Comparison of ENCODE assay signal across 31 cellular contexts in genomic region chr1:86466986-86467385, GRCh38. TPM values are rescaled to one million over a fixed set of nuclear protein-coding genes. Genes with fewer than 3 reads are reported as not detected.
DNase-seq lines count a peak whose midpoint lies in the region; ATAC-seq, FAIRE-seq and TF ChIP-seq lines count a peak whose summit lies in the region.
"Had no signal": no experiment of that assay in that cellular context is flagged by ENCODE, and none has a peak within 500 bp of the region (broad histone marks: within the 10 kb centered on the region; RNA-seq: fewer than 3 reads in every experiment).

No MANE protein-coding gene starts in this region.

- H3K4me1 ChIP-seq in K562 (replicated peaks in 1 of 2; ENCODE audit: control insufficient read depth in 2 of 2, insufficient read depth in 2 of 2, low read length in 2 of 2) (no peaks in the 10 kb centered on the region; a peak in 1 of 5 replicates), foreskin keratinocyte (no peaks in the 10 kb centered on the region)
- H3K4me1 ChIP-seq: esophagus squamous epithelium, left ventricle myocardium inferior, right atrium auricular region, spleen, tibial nerve had no signal

- ATAC-seq in K562: peak; percentile 70
- peak; percentile 85 for ATAC-seq in foreskin keratinocyte
- ATAC-seq: activated CD4-positive, alpha-beta T cell treated with anti-CD3 and anti-CD28 coated beads for 36 hours; activated naive CD4-positive, alpha-beta T cell treated with anti-CD3 and anti-CD28 coated beads, Interleukin-2, amount 50 U/mL, for 72 hours; effector memory CD8-positive, alpha-beta T cell; stimulated activated naive CD8-positive, alpha-beta T cell treated with anti-CD3 and anti-CD28 coated beads, Interleukin-15, Interleukin-2, amounts not matched to agents 100 U/mL and 50 U/mL, for 24 hours had no signal

- H3K27me3 ChIP-seq in K562 (ENCODE audit: control insufficient read depth in 2 of 2, insufficient read depth in 2 of 2, low read length in 2 of 2) (no peaks in the 10 kb centered on the region; a peak in 1 of 5 replicates), foreskin keratinocyte (no peaks in the 10 kb centered on the region)
- H3K27me3 ChIP-seq: esophagus squamous epithelium, ovary, right atrium auricular region, tibial nerve had no signal

- 0 out of 2 replicates have a peak, but pooled peaks cover 7% of the 10 kb centered on the region for H3K9me3 ChIP-seq in K562 (replicated peaks; ENCODE audit: control insufficient read depth, insufficient read depth, low read depth, low read length)
- H3K9me3 ChIP-seq: esophagus squamous epithelium, left ventricle myocardium inferior, ovary, right atrium auricular region, spleen, tibial nerve had no signal

- H3K4me3 ChIP-seq in K562: no peak overlapping the region
- H3K4me3 ChIP-seq: esophagus squamous epithelium, left ventricle myocardium inferior, ovary, right atrium auricular region, spleen, tibial nerve had no signal

- BruUV-seq in K562 (replicated peaks; lab: Mats Ljungman, UMichigan): no TSS peak

- DNase-seq in AG08395 (ENCODE audit: low spot score) (peak; percentile 30), LHCN-M2 (ENCODE audit: low read depth) (peak; percentile 5), K562 (ENCODE audit: extremely low read depth in 1 of 4, low spot score in 3 of 4) (no peak), foreskin keratinocyte (peak in 1 of 2 donors; percentile 12), iPS-NIHi11 (ENCODE audit: low spot score) (no peak), glomerular visceral epithelial cell (ENCODE audit: extremely low spot score) (no peak), NCI-H345 treated with DMSO at 0.1 percent for 48 hours (lab: John Stamatoyannopoulos, UW; ENCODE audit: unreplicated experiment) (no peak)
- no peak for DNase-seq in effector CD8-positive, alpha-beta T cell (lab: John Stamatoyannopoulos, UW)
- DNase-seq: 8988T; activated CD4-positive, alpha-beta T cell treated with anti-CD3 and anti-CD28 coated beads for 36 hours; activated T-cell treated with anti-CD3 and anti-CD28 coated beads, Interleukin-2, amount 50 U/mL, for 48 hours; effector memory CD8-positive, alpha-beta T cell; esophagus squamous epithelium; GOT3; left ventricle myocardium inferior; midbrain; NCI-H1694 treated with DMSO at 0.1 percent for 48 hours; NCI-H345; NCI-H82; ovary; SHP77; spleen; stimulated activated CD4-positive, alpha-beta T cell treated with anti-CD3 and anti-CD28 coated beads, Interleukin-4, amount 100 ng/mL, for 4 hours; stimulated activated naive CD8-positive, alpha-beta T cell treated with anti-CD3 and anti-CD28 coated beads, Interleukin-15, Interleukin-2, amounts not matched to agents 100 U/mL and 50 U/mL, for 24 hours; SW 1271 had no signal

- H3K36me3 ChIP-seq in K562 (ENCODE audit: control insufficient read depth, insufficient read depth, low read length): no peaks in the 10 kb centered on the region
- H3K36me3 ChIP-seq: esophagus squamous epithelium, left ventricle myocardium inferior, ovary, right atrium auricular region, spleen, tibial nerve had no signal

- no peak for TF ChIP-seq CTCF in K562 (IDR thresholded peaks at IDR 0.05 in 2 of 3, conservative IDR thresholded peaks at IDR 0.05 in 1 of 3; ENCODE audit: insufficient read depth in 2 of 3, low read depth in 1 of 3, low read length in 3 of 3)
- TF ChIP-seq CTCF in foreskin keratinocyte (conservative IDR thresholded peaks at IDR 0.05): no peak

- TF ChIP-seq POLR2A in K562 (conservative IDR thresholded peaks at IDR 0.05): no peak

- FAIRE-seq in K562 (lab: Jason Lieb, UNC): no peak
- FAIRE-seq: TTC549 had no signal

- in situ Hi-C loops in K562 (cut with MboI): no loop called here

- H3K27ac ChIP-seq in K562 (ENCODE audit: extremely low read depth, low read depth, low read length): no peak overlapping the region
- no peak overlapping the region for H3K27ac ChIP-seq in foreskin keratinocyte
- H3K27ac ChIP-seq: esophagus squamous epithelium, left ventricle myocardium inferior, ovary, right atrium auricular region, spleen, tibial nerve had no signal

- intact Hi-C loops in K562 (cut with micrococcal nuclease): no loop called here

- 28% methylated on average over 3 of the region's 4 CpGs for WGBS in K562 (ENCODE audit: insufficient coverage, low coverage, missing lambda C conversion rate)

- CTCF ChIA-PET in K562 (lab: Yijun Ruan, JAX; ENCODE audit: low intra/inter-chr PET ratio): no interaction called here

- H4K20me1 ChIP-seq in K562 (replicated peaks; ENCODE audit: control insufficient read depth, insufficient read depth, low read length): no peaks in the 10 kb centered on the region

- POLR2A ChIA-PET in K562 (lab: Yijun Ruan, JAX): no interaction called here

- no peak for TF ChIP-seq EP300 in K562 (IDR thresholded peaks at IDR 0.05; ENCODE audit: low read length)

- no peak for TF ChIP-seq RAD21 in K562 (CRISPR knock-in tag; conservative IDR thresholded peaks at IDR 0.05 in 1 of 2, IDR thresholded peaks at IDR 0.05 in 1 of 2)

- no peak overlapping the region for H2AFZ ChIP-seq in K562 (ENCODE audit: low read depth, low read length)

- H3K79me2 ChIP-seq in K562 (ENCODE audit: control insufficient read depth, insufficient read depth, low read length): no peaks in the 10 kb centered on the region

- no peak overlapping the region for H3K9ac ChIP-seq in K562 (ENCODE audit: insufficient read depth in 1 of 2, low read depth in 2 of 2, low read length in 2 of 2)

- H3K9me1 ChIP-seq in K562 (ENCODE audit: control insufficient read depth, insufficient read depth, low read length): no peaks in the 10 kb centered on the region

- no peak overlapping the region for H3K4me2 ChIP-seq in K562 (ENCODE audit: insufficient read depth, low read length)

TF ChIP-seq in K562, 482 proteins besides CTCF, POLR2A, EP300 and RAD21 (continues in another document):
- no peak for TF ChIP-seq CHAMP1 (IDR thresholded peaks at IDR 0.05)

RNA-seq across cellular contexts. Expression of gene CLCA1, which starts 1.7 kb away (rescaled TPM):
- total RNA-seq in LHCN-M2 (2014; rRNA removed) (not detected in 2 replicates), K562 (2014; rRNA removed) (not detected in 2 replicates), K562 (2014; rRNA removed; fragmentation: Illumina TruSeq; extraction: Trizol) (not detected in 2 replicates), K562 (2015; rRNA removed; fragmentation: Illumina TruSeq; extraction: Trizol) (not detected in 2 replicates), K562 (2021) (0.04 and 0.22 TPM in 2 replicates), foreskin keratinocyte (not detected in 2 replicates)
- not detected for polyA plus RNA-seq in LHCN-M2 (2012)
- 0.09 TPM in 1 of 2 replicates, not detected in the other for total RNA-seq in K562 (2011; cell fraction: chromatin; rRNA removed; ENCODE audit: low replicate concordance)
- total RNA-seq in K562 (2011; cell fraction: nucleolus; rRNA removed): 0.13 and 0.17 TPM in 2 replicates
- total RNA-seq in K562 (2011; cell fraction: nucleoplasm; rRNA removed): not detected in 2 replicates
- polyA plus RNA-seq in K562 (2011; rRNA removed) (0.03 and 0.08 TPM in 2 replicates), K562 (2014; fragmentation: Illumina TruSeq; extraction: Trizol) (0.08 TPM in 1 of 2 replicates, not detected in the other), K562 (2014; fragmentation: Nextera tagmentation; extraction: Ambion mirVana) (under 1 TPM in 1 of 2 experiments, not detected in 1; 0.03 TPM), K562 (2014; rRNA removed) (not detected in 2 replicates), foreskin keratinocyte (not detected in 2 replicates)
- polyA plus RNA-seq in K562 (2011; cell fraction: cytosol; rRNA removed): 0.03 TPM in 1 of 2 replicates, not detected in the other
- 0.09 TPM in 1 of 2 replicates, not detected in the other for polyA plus RNA-seq in K562 (2011; cell fraction: nucleus; rRNA removed)
- 0.07 TPM in 1 of 2 replicates, not detected in the other for polyA plus RNA-seq in K562 (2012)
- 0.09 and 0.11 TPM in 2 replicates for polyA minus RNA-seq in K562 (2011; rRNA and poly(A)+ RNA removed)
- polyA minus RNA-seq in K562 (2011; cell fraction: cytosol; rRNA and poly(A)+ RNA removed): not detected in 2 replicates
- not detected in 2 replicates for polyA minus RNA-seq in K562 (2011; cell fraction: nucleus; rRNA and poly(A)+ RNA removed)
- total RNA-seq: activated CD4-positive, alpha-beta T cell treated with anti-CD3 and anti-CD28 coated beads for 36 hours; activated naive CD4-positive, alpha-beta T cell treated with anti-CD3 and anti-CD28 coated beads, Interleukin-2, amount 50 U/mL, for 72 hours; esophagus squamous epithelium; natural killer cell treated with Interleukin-12 subunit alpha and Interleukin-12 subunit beta and Interleukin-15 and Interleukin-18, amount 100 ng/mL, for 72 hours; OCI-LY7; right atrium auricular region; spleen; tibial nerve had no signal
- polyA plus RNA-seq: ovary had no signal

RNA-seq across cellular contexts. Expression of gene CLCA2, which starts 43.0 kb away (rescaled TPM):
- total RNA-seq in LHCN-M2 (2014; rRNA removed) (0.23 and 0.26 TPM in 2 replicates), K562 (2014; rRNA removed) (not detected in 2 replicates), K562 (2014; rRNA removed; fragmentation: Illumina TruSeq; extraction: Trizol) (not detected in 2 replicates), K562 (2015; rRNA removed; fragmentation: Illumina TruSeq; extraction: Trizol) (not detected in 2 replicates), K562 (2021) (not detected in 2 replicates), foreskin keratinocyte (118 and 162 TPM in 2 replicates)
- polyA plus RNA-seq in LHCN-M2 (2012): 0.05 TPM
- total RNA-seq in K562 (2011; cell fraction: chromatin; rRNA removed; ENCODE audit: low replicate concordance): not detected in 2 replicates
- total RNA-seq in K562 (2011; cell fraction: nucleolus; rRNA removed): not detected in 2 replicates
- not detected in 2 replicates for total RNA-seq in K562 (2011; cell fraction: nucleoplasm; rRNA removed)
- polyA plus RNA-seq in K562 (2011; rRNA removed) (0.03 TPM in 1 of 2 replicates, not detected in the other), K562 (2014; fragmentation: Illumina TruSeq; extraction: Trizol) (not detected in 2 replicates), K562 (2014; fragmentation: Nextera tagmentation; extraction: Ambion mirVana) (not detected), K562 (2014; rRNA removed) (not detected in 2 replicates), foreskin keratinocyte (46.6 and 55.4 TPM in 2 replicates)
- polyA plus RNA-seq in K562 (2011; cell fraction: cytosol; rRNA removed): 0.01 TPM in 1 of 2 replicates, not detected in the other
- polyA plus RNA-seq in K562 (2011; cell fraction: nucleus; rRNA removed): not detected in 2 replicates
- not detected in 2 replicates for polyA plus RNA-seq in K562 (2012)
- not detected in 2 replicates for polyA minus RNA-seq in K562 (2011; rRNA and poly(A)+ RNA removed)
- polyA minus RNA-seq in K562 (2011; cell fraction: cytosol; rRNA and poly(A)+ RNA removed): not detected in 2 replicates
- not detected in 2 replicates for polyA minus RNA-seq in K562 (2011; cell fraction: nucleus; rRNA and poly(A)+ RNA removed)
- total RNA-seq: activated CD4-positive, alpha-beta T cell treated with anti-CD3 and anti-CD28 coated beads for 36 hours; activated naive CD4-positive, alpha-beta T cell treated with anti-CD3 and anti-CD28 coated beads, Interleukin-2, amount 50 U/mL, for 72 hours; left ventricle myocardium inferior; natural killer cell treated with Interleukin-12 subunit alpha and Interleukin-12 subunit beta and Interleukin-15 and Interleukin-18, amount 100 ng/mL, for 72 hours; OCI-LY7; right atrium auricular region; spleen; tibial nerve had no signal

Comparison
In these comparisons a context has a peak if more than half of its experiments do, and no peak if none do; other contexts are left out.
1. DNase-seq: peak in AG08395 (single experiment) and LHCN-M2 (single experiment); none in K562 (0 of 4), iPS-NIHi11 (single experiment), glomerular visceral epithelial cell (single experiment), effector CD8-positive, alpha-beta T cell (single experiment) and NCI-H345 treated with DMSO at 0.1 percent for 48 hours (single experiment).
2. RNA of gene CLCA2, which starts 43.0 kb away (total RNA-seq): 118 to 162 TPM in foreskin keratinocyte; 0.23 to 0.26 TPM in LHCN-M2 and not detected in K562; every median in the first group is over 10 times any median in the second.